ENCODE assay signal across 8 cellular contexts in genomic region chr9:111895996-111896941, GRCh38. TPM values are rescaled to one million over a fixed set of nuclear protein-coding genes. Genes with fewer than 3 reads are reported as not detected.
DNase-seq lines count a peak whose midpoint lies in the region; ATAC-seq and TF ChIP-seq lines count a peak whose summit lies in the region.

TSS of gene UGCG (plus strand) at chr9:111896814. CDS start at chr9:111897216, 402 bp downstream.

- DNase-seq in EL (peak; percentile 91), GOT3 (lab: John Stamatoyannopoulos, UW) (peak; percentile 38), SJSA1 (ENCODE audit: low read depth in 1 of 2, low spot score in 2 of 2) (peak; percentile 81 to 91), foreskin keratinocyte (peak; percentile 70 to 81)
- DNase-seq in activated naive CD4-positive, alpha-beta T cell (lab: John Stamatoyannopoulos, UW): peak; percentile 62 to 83 (median 70)

- peaks cover 37% of the 10 kb centered on the region for H4K20me1 ChIP-seq in Loucy (ENCODE audit: insufficient read depth, low read length, poor library complexity, severe bottlenecking)

- H3K79me2 ChIP-seq in Loucy (ENCODE audit: insufficient read depth, low read length): peaks cover 43% of the 10 kb centered on the region

- H2AFZ ChIP-seq in Loucy (ENCODE audit: low read length): peak within 1 kb of the TSS; percentile 93

- no peaks in the 10 kb centered on the region for H3K9me2 ChIP-seq in Loucy (replicated peaks; ENCODE audit: low read depth, low read length)

- H3K9ac ChIP-seq in Loucy (ENCODE audit: low read depth, low read length, poor library complexity, severe bottlenecking): peak within 1 kb of the TSS; percentile 77

- H3F3A ChIP-seq in Loucy (ENCODE audit: low read depth): no peaks in the 10 kb centered on the region

- peak within 1 kb of the TSS; percentile 73 for H3K27ac ChIP-seq in SJSA1
- peak within 1 kb of the TSS; percentile 94 for H3K27ac ChIP-seq in foreskin keratinocyte
- H3K27ac ChIP-seq in neutrophil: peak within 1 kb of the TSS; percentile 94

- H3K4me3 ChIP-seq in Loucy (ENCODE audit: low read length, poor library complexity, severe bottlenecking): peak within 1 kb of the TSS; percentile 73
- peak within 1 kb of the TSS; percentile 98 for H3K4me3 ChIP-seq in SJSA1
- H3K4me3 ChIP-seq in neutrophil (ENCODE audit: low read depth in 1 of 2, low read length in 1 of 2): peak within 1 kb of the TSS; percentile 84 to 97

- H3K9me3 ChIP-seq in Loucy (ENCODE audit: insufficient read depth, low read depth, low read length) (no peaks in the 10 kb centered on the region), SJSA1 (replicated peaks) (no peaks in the 10 kb centered on the region), neutrophil (no peaks in the 10 kb centered on the region)

- H3K36me3 ChIP-seq in Loucy (ENCODE audit: insufficient read depth, low read length): no peaks in the 10 kb centered on the region
- peaks cover 14% of the 10 kb centered on the region for H3K36me3 ChIP-seq in SJSA1
- H3K36me3 ChIP-seq in neutrophil: no peaks in the 10 kb centered on the region

- H3K4me1 ChIP-seq in Loucy (ENCODE audit: insufficient read depth, low read length, poor library complexity, severe bottlenecking): peaks cover 31% of the 10 kb centered on the region
- peaks cover 46% of the 10 kb centered on the region for H3K4me1 ChIP-seq in SJSA1 (replicated peaks)
- peaks cover 12% of the 10 kb centered on the region for H3K4me1 ChIP-seq in foreskin keratinocyte
- peaks cover 65 to 66% of the 10 kb centered on the region in 2 experiments for H3K4me1 ChIP-seq in neutrophil (ENCODE audit: control insufficient read depth in 1 of 2, insufficient read depth in 1 of 2, low read depth in 1 of 2, low read length in 1 of 2)

- H3K4me2 ChIP-seq in Loucy (ENCODE audit: low read depth, low read length, poor library complexity, severe bottlenecking): peak within 1 kb of the TSS; percentile 87

- H3K27me3 ChIP-seq in Loucy (ENCODE audit: insufficient read depth, low read length, poor library complexity, severe bottlenecking): no peaks in the 10 kb centered on the region
- no peaks in the 10 kb centered on the region for H3K27me3 ChIP-seq in SJSA1 (replicated peaks)
- H3K27me3 ChIP-seq in foreskin keratinocyte: no peaks in the 10 kb centered on the region
- H3K27me3 ChIP-seq in neutrophil: no peaks in the 10 kb centered on the region

- TF ChIP-seq CTCF in Loucy (conservative IDR thresholded peaks at IDR 0.05; ENCODE audit: low read length): no peak
- TF ChIP-seq CTCF in foreskin keratinocyte (conservative IDR thresholded peaks at IDR 0.05): no peak
- peak; percentile 8 for TF ChIP-seq CTCF in neutrophil (IDR thresholded peaks at IDR 0.05)
- TF ChIP-seq CTCF in subcutaneous adipose tissue (IDR thresholded peaks at IDR 0.05; ENCODE audit: low read depth): no peak

- peak; percentile 89 for ATAC-seq in foreskin keratinocyte

RNA-seq across cellular contexts. Expression of gene UGCG, which starts in this region (rescaled TPM):
- total RNA-seq in SJSA1 (2014; rRNA removed; shearing (Covaris generic)): 54.7 and 58.1 TPM in 2 replicates
- total RNA-seq in foreskin keratinocyte (37.9 and 45.5 TPM in 2 replicates), subcutaneous adipose tissue (10 to 100 TPM; 23.9 to 46.1 (median 36.9) TPM)
- polyA plus RNA-seq in foreskin keratinocyte: 10.6 and 15.7 TPM in 2 replicates

Comparison
In these comparisons a context has a peak if more than half of its experiments do, and no peak if none do; other contexts are left out.
1. Peak in every context shown above with its lines: DNase-seq, ATAC-seq, H3K4me3 ChIP-seq and H3K27ac ChIP-seq.
2. DNase-seq: peak in every context shown above with its lines; median percentile 91 in EL; 86 in SJSA1; 76 in foreskin keratinocyte; 70 in activated naive CD4-positive, alpha-beta T cell; 38 in GOT3.